ENCODE assay signal across 1 cellular context in the genomic region with DNA sequence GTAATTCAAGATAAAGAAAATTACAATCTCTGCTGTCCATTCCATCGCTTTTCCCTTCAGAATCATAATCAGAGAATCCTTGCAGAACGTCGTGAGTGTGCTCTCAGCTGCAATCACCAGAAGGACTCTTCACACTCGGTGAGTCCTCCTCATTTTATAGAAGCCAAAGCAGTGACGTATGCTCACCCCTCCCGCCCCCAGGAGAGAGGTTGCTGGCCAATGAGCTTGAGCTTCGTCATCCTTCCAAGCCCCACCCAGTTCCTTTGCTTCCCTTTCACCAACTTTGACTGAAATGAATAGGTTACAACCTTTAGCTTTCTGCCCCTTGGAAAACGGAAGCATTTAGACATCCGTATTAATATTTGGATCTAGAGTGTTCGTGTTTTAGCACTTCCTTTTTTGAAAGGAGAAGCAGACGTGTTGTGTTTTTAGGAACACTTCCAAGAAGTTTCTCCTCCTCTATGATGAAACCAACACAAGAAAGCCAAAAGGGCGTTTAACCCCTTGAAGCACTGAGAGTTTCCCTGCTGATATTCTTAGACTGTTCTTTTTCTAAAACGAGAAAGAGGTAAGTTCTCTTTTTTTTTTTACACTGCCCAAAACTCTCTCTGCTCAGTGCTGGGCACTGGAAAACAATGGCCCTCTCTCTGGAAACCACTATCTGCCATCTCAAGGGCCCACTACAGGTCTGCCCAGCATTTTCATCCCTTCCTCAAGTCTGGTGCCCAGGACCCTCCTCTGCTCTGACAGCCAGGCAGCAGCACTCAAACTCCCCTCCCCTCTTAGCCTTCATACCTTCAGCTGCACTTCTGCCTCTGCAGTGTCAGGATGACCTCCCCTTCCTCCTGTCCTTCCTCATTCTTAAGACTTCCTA.
TF ChIP-seq lines count a peak whose summit lies in the region.

No MANE protein-coding gene starts in this region.

TF ChIP-seq in K562, 482 proteins besides CTCF, POLR2A, EP300 and RAD21 (continued from another document and continues in another):
- TF ChIP-seq, protein P1, sequence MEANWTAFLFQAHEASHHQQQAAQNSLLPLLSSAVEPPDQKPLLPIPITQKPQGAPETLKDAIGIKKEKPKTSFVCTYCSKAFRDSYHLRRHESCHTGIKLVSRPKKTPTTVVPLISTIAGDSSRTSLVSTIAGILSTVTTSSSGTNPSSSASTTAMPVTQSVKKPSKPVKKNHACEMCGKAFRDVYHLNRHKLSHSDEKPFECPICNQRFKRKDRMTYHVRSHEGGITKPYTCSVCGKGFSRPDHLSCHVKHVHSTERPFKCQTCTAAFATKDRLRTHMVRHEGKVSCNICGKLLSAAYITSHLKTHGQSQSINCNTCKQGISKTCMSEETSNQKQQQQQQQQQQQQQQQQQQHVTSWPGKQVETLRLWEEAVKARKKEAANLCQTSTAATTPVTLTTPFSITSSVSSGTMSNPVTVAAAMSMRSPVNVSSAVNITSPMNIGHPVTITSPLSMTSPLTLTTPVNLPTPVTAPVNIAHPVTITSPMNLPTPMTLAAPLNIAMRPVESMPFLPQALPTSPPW (CRISPR knock-in tag; IDR thresholded peaks at IDR 0.05), result peak; percentile 85
- TF ChIP-seq, protein P2, sequence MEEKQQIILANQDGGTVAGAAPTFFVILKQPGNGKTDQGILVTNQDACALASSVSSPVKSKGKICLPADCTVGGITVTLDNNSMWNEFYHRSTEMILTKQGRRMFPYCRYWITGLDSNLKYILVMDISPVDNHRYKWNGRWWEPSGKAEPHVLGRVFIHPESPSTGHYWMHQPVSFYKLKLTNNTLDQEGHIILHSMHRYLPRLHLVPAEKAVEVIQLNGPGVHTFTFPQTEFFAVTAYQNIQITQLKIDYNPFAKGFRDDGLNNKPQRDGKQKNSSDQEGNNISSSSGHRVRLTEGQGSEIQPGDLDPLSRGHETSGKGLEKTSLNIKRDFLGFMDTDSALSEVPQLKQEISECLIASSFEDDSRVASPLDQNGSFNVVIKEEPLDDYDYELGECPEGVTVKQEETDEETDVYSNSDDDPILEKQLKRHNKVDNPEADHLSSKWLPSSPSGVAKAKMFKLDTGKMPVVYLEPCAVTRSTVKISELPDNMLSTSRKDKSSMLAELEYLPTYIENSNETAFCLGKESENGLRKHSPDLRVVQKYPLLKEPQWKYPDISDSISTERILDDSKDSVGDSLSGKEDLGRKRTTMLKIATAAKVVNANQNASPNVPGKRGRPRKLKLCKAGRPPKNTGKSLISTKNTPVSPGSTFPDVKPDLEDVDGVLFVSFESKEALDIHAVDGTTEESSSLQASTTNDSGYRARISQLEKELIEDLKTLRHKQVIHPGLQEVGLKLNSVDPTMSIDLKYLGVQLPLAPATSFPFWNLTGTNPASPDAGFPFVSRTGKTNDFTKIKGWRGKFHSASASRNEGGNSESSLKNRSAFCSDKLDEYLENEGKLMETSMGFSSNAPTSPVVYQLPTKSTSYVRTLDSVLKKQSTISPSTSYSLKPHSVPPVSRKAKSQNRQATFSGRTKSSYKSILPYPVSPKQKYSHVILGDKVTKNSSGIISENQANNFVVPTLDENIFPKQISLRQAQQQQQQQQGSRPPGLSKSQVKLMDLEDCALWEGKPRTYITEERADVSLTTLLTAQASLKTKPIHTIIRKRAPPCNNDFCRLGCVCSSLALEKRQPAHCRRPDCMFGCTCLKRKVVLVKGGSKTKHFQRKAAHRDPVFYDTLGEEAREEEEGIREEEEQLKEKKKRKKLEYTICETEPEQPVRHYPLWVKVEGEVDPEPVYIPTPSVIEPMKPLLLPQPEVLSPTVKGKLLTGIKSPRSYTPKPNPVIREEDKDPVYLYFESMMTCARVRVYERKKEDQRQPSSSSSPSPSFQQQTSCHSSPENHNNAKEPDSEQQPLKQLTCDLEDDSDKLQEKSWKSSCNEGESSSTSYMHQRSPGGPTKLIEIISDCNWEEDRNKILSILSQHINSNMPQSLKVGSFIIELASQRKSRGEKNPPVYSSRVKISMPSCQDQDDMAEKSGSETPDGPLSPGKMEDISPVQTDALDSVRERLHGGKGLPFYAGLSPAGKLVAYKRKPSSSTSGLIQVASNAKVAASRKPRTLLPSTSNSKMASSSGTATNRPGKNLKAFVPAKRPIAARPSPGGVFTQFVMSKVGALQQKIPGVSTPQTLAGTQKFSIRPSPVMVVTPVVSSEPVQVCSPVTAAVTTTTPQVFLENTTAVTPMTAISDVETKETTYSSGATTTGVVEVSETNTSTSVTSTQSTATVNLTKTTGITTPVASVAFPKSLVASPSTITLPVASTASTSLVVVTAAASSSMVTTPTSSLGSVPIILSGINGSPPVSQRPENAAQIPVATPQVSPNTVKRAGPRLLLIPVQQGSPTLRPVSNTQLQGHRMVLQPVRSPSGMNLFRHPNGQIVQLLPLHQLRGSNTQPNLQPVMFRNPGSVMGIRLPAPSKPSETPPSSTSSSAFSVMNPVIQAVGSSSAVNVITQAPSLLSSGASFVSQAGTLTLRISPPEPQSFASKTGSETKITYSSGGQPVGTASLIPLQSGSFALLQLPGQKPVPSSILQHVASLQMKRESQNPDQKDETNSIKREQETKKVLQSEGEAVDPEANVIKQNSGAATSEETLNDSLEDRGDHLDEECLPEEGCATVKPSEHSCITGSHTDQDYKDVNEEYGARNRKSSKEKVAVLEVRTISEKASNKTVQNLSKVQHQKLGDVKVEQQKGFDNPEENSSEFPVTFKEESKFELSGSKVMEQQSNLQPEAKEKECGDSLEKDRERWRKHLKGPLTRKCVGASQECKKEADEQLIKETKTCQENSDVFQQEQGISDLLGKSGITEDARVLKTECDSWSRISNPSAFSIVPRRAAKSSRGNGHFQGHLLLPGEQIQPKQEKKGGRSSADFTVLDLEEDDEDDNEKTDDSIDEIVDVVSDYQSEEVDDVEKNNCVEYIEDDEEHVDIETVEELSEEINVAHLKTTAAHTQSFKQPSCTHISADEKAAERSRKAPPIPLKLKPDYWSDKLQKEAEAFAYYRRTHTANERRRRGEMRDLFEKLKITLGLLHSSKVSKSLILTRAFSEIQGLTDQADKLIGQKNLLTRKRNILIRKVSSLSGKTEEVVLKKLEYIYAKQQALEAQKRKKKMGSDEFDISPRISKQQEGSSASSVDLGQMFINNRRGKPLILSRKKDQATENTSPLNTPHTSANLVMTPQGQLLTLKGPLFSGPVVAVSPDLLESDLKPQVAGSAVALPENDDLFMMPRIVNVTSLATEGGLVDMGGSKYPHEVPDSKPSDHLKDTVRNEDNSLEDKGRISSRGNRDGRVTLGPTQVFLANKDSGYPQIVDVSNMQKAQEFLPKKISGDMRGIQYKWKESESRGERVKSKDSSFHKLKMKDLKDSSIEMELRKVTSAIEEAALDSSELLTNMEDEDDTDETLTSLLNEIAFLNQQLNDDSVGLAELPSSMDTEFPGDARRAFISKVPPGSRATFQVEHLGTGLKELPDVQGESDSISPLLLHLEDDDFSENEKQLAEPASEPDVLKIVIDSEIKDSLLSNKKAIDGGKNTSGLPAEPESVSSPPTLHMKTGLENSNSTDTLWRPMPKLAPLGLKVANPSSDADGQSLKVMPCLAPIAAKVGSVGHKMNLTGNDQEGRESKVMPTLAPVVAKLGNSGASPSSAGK (IDR thresholded peaks at IDR 0.05), result peak; percentile 63
- TF ChIP-seq, protein P3, sequence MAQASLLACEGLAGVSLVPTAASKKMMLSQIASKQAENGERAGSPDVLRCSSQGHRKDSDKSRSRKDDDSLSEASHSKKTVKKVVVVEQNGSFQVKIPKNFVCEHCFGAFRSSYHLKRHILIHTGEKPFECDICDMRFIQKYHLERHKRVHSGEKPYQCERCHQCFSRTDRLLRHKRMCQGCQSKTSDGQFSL (CRISPR knock-in tag; IDR thresholded peaks at IDR 0.05), result no peak
- TF ChIP-seq, protein P3 (tag; IDR thresholded peaks at IDR 0.05), result no peak
- TF ChIP-seq ETS2 (tag; IDR thresholded peaks at IDR 0.05; ENCODE audit: borderline replicate concordance, poor library complexity, severe bottlenecking), result no peak
- TF ChIP-seq CBFB (CRISPR knock-in tag; IDR thresholded peaks at IDR 0.05), result no peak
- TF ChIP-seq MCM5 (IDR thresholded peaks at IDR 0.05; ENCODE audit: low read depth), result no peak
- no peak for TF ChIP-seq HDAC3 (IDR thresholded peaks at IDR 0.05; ENCODE audit: borderline replicate concordance, partially characterized antibody)
- no peak for TF ChIP-seq ILK (tag; IDR thresholded peaks at IDR 0.05; ENCODE audit: borderline replicate concordance, low read depth)
- no peak for TF ChIP-seq ZBTB1 (CRISPR knock-in tag; IDR thresholded peaks at IDR 0.05; ENCODE audit: borderline replicate concordance, low read depth)
- no peak for TF ChIP-seq SREBF1 (IDR thresholded peaks at IDR 0.05; ENCODE audit: borderline replicate concordance, low read depth, low read length)
- TF ChIP-seq, protein P4, sequence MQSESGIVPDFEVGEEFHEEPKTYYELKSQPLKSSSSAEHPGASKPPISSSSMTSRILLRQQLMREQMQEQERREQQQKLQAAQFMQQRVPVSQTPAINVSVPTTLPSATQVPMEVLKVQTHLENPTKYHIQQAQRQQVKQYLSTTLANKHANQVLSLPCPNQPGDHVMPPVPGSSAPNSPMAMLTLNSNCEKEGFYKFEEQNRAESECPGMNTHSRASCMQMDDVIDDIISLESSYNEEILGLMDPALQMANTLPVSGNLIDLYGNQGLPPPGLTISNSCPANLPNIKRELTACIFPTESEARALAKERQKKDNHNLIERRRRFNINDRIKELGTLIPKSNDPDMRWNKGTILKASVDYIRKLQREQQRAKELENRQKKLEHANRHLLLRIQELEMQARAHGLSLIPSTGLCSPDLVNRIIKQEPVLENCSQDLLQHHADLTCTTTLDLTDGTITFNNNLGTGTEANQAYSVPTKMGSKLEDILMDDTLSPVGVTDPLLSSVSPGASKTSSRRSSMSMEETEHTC (IDR thresholded peaks at IDR 0.05), result no peak
- TF ChIP-seq SMAD1 (IDR thresholded peaks at IDR 0.05; ENCODE audit: low read depth, low read length, partially characterized antibody), result no peak
- TF ChIP-seq NFIC (IDR thresholded peaks at IDR 0.05), result no peak
- TF ChIP-seq ZNF175 (CRISPR knock-in tag; IDR thresholded peaks at IDR 0.05; ENCODE audit: low read depth), result no peak; the same call in 1 of the 2 replicates
- TF ChIP-seq, protein P5, sequence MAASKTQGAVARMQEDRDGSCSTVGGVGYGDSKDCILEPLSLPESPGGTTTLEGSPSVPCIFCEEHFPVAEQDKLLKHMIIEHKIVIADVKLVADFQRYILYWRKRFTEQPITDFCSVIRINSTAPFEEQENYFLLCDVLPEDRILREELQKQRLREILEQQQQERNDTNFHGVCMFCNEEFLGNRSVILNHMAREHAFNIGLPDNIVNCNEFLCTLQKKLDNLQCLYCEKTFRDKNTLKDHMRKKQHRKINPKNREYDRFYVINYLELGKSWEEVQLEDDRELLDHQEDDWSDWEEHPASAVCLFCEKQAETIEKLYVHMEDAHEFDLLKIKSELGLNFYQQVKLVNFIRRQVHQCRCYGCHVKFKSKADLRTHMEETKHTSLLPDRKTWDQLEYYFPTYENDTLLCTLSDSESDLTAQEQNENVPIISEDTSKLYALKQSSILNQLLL (CRISPR knock-in tag; IDR thresholded peaks at IDR 0.05; ENCODE audit: borderline replicate concordance), result no peak
- no peak for TF ChIP-seq ZSCAN29 (IDR thresholded peaks at IDR 0.05)
- TF ChIP-seq, protein P6, sequence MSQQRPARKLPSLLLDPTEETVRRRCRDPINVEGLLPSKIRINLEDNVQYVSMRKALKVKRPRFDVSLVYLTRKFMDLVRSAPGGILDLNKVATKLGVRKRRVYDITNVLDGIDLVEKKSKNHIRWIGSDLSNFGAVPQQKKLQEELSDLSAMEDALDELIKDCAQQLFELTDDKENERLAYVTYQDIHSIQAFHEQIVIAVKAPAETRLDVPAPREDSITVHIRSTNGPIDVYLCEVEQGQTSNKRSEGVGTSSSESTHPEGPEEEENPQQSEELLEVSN (IDR thresholded peaks at IDR 0.05; ENCODE audit: borderline replicate concordance in 1 of 2, extremely low read depth in 1 of 2, insufficient read depth in 1 of 2, insufficient read length in 1 of 2, low read depth in 1 of 2, low read length in 1 of 2, poor library complexity in 1 of 2, severe bottlenecking in 1 of 2), result peak in 1 of 2 experiments; percentile 33
- TF ChIP-seq HCFC1 (IDR thresholded peaks at IDR 0.05; ENCODE audit: low read depth, low read length), result no peak
- TF ChIP-seq HNRNPLL (IDR thresholded peaks at IDR 0.05; ENCODE audit: low read depth, low read length, poor library complexity, severe bottlenecking), result no peak
- no peak for TF ChIP-seq PTBP1 (IDR thresholded peaks at IDR 0.05; ENCODE audit: low read depth, low read length)
- 0 out of 2 replicates have a peak, but pooled peaks have one; percentile 10 for TF ChIP-seq CTBP1 (IDR thresholded peaks at IDR 0.05; ENCODE audit: borderline replicate concordance)
- 0 out of 2 replicates have a peak, but pooled peaks have one; percentile 20 for TF ChIP-seq PHF8 (IDR thresholded peaks at IDR 0.05; ENCODE audit: borderline replicate concordance, low read length)
- TF ChIP-seq, protein P7, sequence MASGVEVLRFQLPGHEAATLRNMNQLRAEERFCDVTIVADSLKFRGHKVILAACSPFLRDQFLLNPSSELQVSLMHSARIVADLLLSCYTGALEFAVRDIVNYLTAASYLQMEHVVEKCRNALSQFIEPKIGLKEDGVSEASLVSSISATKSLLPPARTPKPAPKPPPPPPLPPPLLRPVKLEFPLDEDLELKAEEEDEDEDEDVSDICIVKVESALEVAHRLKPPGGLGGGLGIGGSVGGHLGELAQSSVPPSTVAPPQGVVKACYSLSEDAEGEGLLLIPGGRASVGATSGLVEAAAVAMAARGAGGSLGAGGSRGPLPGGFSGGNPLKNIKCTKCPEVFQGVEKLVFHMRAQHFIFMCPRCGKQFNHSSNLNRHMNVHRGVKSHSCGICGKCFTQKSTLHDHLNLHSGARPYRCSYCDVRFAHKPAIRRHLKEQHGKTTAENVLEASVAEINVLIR (CRISPR knock-in tag; IDR thresholded peaks at IDR 0.05), result peak; percentile 62; the same call in 1 of the 2 replicates
- peak; percentile 33; the same call in 1 of the 2 replicates for TF ChIP-seq ELF1 (tag; IDR thresholded peaks at IDR 0.05)
- no peak for TF ChIP-seq ELF4 (CRISPR knock-in tag; IDR thresholded peaks at IDR 0.05)
- no peak for TF ChIP-seq ZNF586 (CRISPR knock-in tag; conservative IDR thresholded peaks at IDR 0.05)
- TF ChIP-seq CBX2 (IDR thresholded peaks at IDR 0.05; ENCODE audit: insufficient read depth, low read length, poor library complexity, severe bottlenecking), result no peak
- no peak for TF ChIP-seq RBFOX2 (IDR thresholded peaks at IDR 0.05; ENCODE audit: low read depth, low read length)
- TF ChIP-seq PCBP2 (IDR thresholded peaks at IDR 0.05; ENCODE audit: low read depth, low read length, poor library complexity, severe bottlenecking), result no peak
- no peak for TF ChIP-seq RAD51 (IDR thresholded peaks at IDR 0.05; ENCODE audit: borderline replicate concordance, low read depth)
- TF ChIP-seq CCNT2 (IDR thresholded peaks at IDR 0.05; ENCODE audit: borderline replicate concordance, extremely low read depth, insufficient read length, low read depth, low read length), result no peak
- peak in 1 of 2 experiments; percentile 70; a peak in 1 of 4 replicates for TF ChIP-seq ETV6 (IDR thresholded peaks at IDR 0.05; ENCODE audit: borderline replicate concordance in 1 of 2, low read depth in 2 of 2, low read length in 1 of 2)
- TF ChIP-seq ETV6 (CRISPR knock-in tag; IDR thresholded peaks at IDR 0.05; ENCODE audit: borderline replicate concordance), result no peak
- no peak for TF ChIP-seq HNRNPUL1 (IDR thresholded peaks at IDR 0.05; ENCODE audit: low read length)
- TF ChIP-seq TGIF2 (CRISPR knock-in tag; IDR thresholded peaks at IDR 0.05), result no peak
